Comparison of ENCODE assay signal across 19 cellular contexts in the genomic region with DNA sequence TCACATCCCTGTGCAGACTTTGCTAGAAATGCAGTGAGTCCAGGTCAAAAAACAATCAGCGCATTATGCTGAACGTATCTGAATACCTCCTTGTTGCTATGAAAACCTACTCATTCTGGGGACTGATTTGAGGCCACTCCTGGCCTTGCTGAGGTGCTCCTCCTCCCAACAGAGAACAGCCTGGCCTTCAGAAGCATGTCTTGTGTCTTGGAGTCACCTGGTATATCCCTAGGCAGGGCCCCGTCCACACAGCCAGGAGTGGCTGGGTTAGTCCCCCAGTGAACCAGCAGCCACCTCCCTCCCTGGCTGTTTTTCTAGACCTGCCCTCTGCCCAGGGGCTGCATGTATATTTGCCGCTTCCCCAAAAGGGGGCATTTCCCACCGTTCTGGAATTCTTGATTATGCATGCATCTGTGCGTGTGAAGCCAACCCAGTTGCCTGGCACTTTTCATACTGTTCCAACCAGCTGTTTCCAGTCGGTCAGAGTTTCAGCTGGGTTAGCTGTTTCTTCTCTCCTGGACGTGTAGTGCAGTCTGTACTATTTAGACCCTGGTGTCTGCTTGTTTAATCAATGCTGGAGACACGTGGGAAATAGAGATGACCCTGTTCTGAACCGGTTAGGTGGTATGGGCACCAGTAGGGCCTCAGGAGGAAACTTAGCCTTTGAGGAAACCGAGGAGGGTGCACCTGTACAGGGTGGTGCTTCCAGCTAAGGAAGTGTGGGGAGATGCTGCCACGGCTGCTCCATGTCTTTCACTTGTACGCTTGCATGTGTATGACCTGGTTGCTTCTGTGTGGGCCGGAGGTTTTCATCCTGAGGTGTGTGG.
DNase-seq lines count a peak whose midpoint lies in the region; ATAC-seq and TF ChIP-seq lines count a peak whose summit lies in the region.
"Had no signal": no experiment of that assay in that cellular context is flagged by ENCODE, and none has a peak within 500 bp of the region (broad histone marks: within the 10 kb centered on the region; RNA-seq: fewer than 3 reads in every experiment).

No MANE protein-coding gene starts in this region.

- no peaks in the 10 kb centered on the region for H3K36me3 ChIP-seq in testis (ENCODE audit: low read depth, missing control alignments)
- no peaks in the 10 kb centered on the region for H3K36me3 ChIP-seq in tibial artery
- H3K36me3 ChIP-seq in mesendoderm (ENCODE audit: control insufficient read depth, insufficient read depth, low read length), result no peaks in the 10 kb centered on the region
- H3K36me3 ChIP-seq: HAP-1, Peyer's patch, prostate gland, uterus had no signal

- no peak overlapping the region for H3K56ac ChIP-seq in mesendoderm (ENCODE audit: low read length)

- no peaks in the 10 kb centered on the region for H3K9me3 ChIP-seq in testis
- H3K9me3 ChIP-seq in tibial artery, result no peaks in the 10 kb centered on the region
- H3K9me3 ChIP-seq: Caco-2, HAP-1, Peyer's patch, prostate gland, uterus had no signal

- H3K9me3 Mint-ChIP-seq in activated naive CD4-positive, alpha-beta T cell treated with anti-CD3 and anti-CD28 coated beads, Interleukin-2, amount 50 U/mL, for 72 hours, result peaks cover 0 to under 1% of the 10 kb centered on the region in 2 donors
- no peaks in the 10 kb centered on the region for H3K9me3 Mint-ChIP-seq in activated naive CD8-positive, alpha-beta T cell treated with anti-CD3 and anti-CD28 coated beads, Interleukin-2, amount 50 U/mL, for 24 hours

- H2BK5ac ChIP-seq in mesendoderm (ENCODE audit: low read length), result no peak overlapping the region

- no peak overlapping the region for H2AK5ac ChIP-seq in mesendoderm (ENCODE audit: low read length)

- 49 to 64% methylated on average over 14 of the region's 14 CpGs for WGBS in testis, 2 donors
- no CpG with 5 or more reads among the region's 14 CpGs for WGBS in mesendoderm (ENCODE audit: extremely low coverage, insufficient coverage, low lambda C conversion rate)

- no peak overlapping the region for H3K4me2 ChIP-seq in mesendoderm (ENCODE audit: low read length)

- no peak overlapping the region for H4K8ac ChIP-seq in mesendoderm (ENCODE audit: low read depth, low read length)

- no peak for TF ChIP-seq POLR2A in testis (IDR thresholded peaks at IDR 0.05)

- H4K5ac ChIP-seq in mesendoderm (ENCODE audit: low read length), result no peak overlapping the region

- no peak overlapping the region for H3K18ac ChIP-seq in mesendoderm (ENCODE audit: low read length)

- H3K4me1 ChIP-seq in testis (peaks cover 21% of the 10 kb centered on the region), tibial artery (peaks cover 0 to 12% (median 9%) of the 10 kb centered on the region in 4 donors), mesendoderm (ENCODE audit: control insufficient read depth, low read depth, low read length) (no peaks in the 10 kb centered on the region)
- H3K4me1 ChIP-seq: Caco-2, HAP-1, Peyer's patch, prostate gland, uterus had no signal

- H3K9ac ChIP-seq in mesendoderm (ENCODE audit: low read length), result no peak overlapping the region

- no peak overlapping the region for H3K23ac ChIP-seq in mesendoderm (ENCODE audit: low read length)

- no peak overlapping the region for H2BK15ac ChIP-seq in mesendoderm (replicated peaks; ENCODE audit: low read depth)

- H3K79me2 ChIP-seq in mesendoderm (ENCODE audit: control insufficient read depth, insufficient read depth, low read length), result no peaks in the 10 kb centered on the region

- H3K27ac ChIP-seq in testis (peak overlapping the region in 1 of 2 donors; percentile 69), tibial artery (no peak overlapping the region), mesendoderm (ENCODE audit: low read depth, low read length) (no peak overlapping the region)
- H3K27ac ChIP-seq: coronary artery, Peyer's patch, prostate gland had no signal

- H3K27ac Mint-ChIP-seq in activated naive CD4-positive, alpha-beta T cell treated with anti-CD3 and anti-CD28 coated beads, Interleukin-2, amount 50 U/mL, for 72 hours, result no peak overlapping the region
- H3K27ac Mint-ChIP-seq in activated naive CD8-positive, alpha-beta T cell treated with anti-CD3 and anti-CD28 coated beads, Interleukin-2, amount 50 U/mL, for 24 hours, result no peak overlapping the region

- no peaks in the 10 kb centered on the region for H3K79me1 ChIP-seq in mesendoderm (ENCODE audit: low read length)

- intact Hi-C loops in testis (cut with DNase I; ENCODE audit: low total_unique reads) (no loop called here), tibial artery (cut with DNase I; ENCODE audit: low total_unique reads) (no loop called here)

- TF ChIP-seq CTCF in testis (IDR thresholded peaks at IDR 0.05) (no peak), tibial artery (IDR thresholded peaks at IDR 0.05) (no peak)

- H3K27me3 Mint-ChIP-seq in activated naive CD8-positive, alpha-beta T cell treated with anti-CD3 and anti-CD28 coated beads, Interleukin-2, amount 50 U/mL, for 24 hours, result peaks cover 26% of the 10 kb centered on the region

- no peak overlapping the region for H3K4me3 Mint-ChIP-seq in activated naive CD8-positive, alpha-beta T cell treated with anti-CD3 and anti-CD28 coated beads, Interleukin-2, amount 50 U/mL, for 24 hours

- no peak for DNase-seq in activated naive CD4-positive, alpha-beta T cell treated with anti-CD3 and anti-CD28 coated beads, Interleukin-2, amount 50 U/mL, for 72 hours (ENCODE audit: low spot score in 2 of 2)
- DNase-seq in activated naive CD4-positive, alpha-beta T cell treated with anti-CD3 and anti-CD28 coated beads, Interleukin-2, amount 50 U/mL, for 16 hours, result no peak
- peak; percentile 12 for DNase-seq in activated naive CD8-positive, alpha-beta T cell treated with anti-CD3 and anti-CD28 coated beads, Interleukin-2, amount 50 U/mL, for 24 hours
- DNase-seq in myocyte (ENCODE audit: low read depth), result peak; percentile 21
- DNase-seq in testis, result peak; percentile 50
- DNase-seq in tibial artery, result no peak
- no peak for DNase-seq in NCI-H524 (lab: John Stamatoyannopoulos, UW)
- no peak for DNase-seq in mesendoderm
- DNase-seq: activated CD4-positive, alpha-beta T cell treated with anti-CD3 and anti-CD28 coated beads, Interleukin-2, amount 50 U/mL, for 4 hours; activated effector memory CD4-positive, alpha-beta T cell treated with Interleukin-2 at 50 U/mL for 16 hours; Caco-2; NCI-H1105; NCI-H774; Peyer's patch; stimulated activated naive CD4-positive, alpha-beta T cell treated with Interleukin-2 at 50 U/mL for 16 hours had no signal

- H3K27me3 ChIP-seq in testis, result no peaks in the 10 kb centered on the region
- H3K27me3 ChIP-seq in tibial artery, result no peaks in the 10 kb centered on the region
- H3K27me3 ChIP-seq in mesendoderm (ENCODE audit: insufficient read depth, low read length, poor library complexity), result no peaks in the 10 kb centered on the region
- H3K27me3 ChIP-seq: Peyer's patch, uterus had no signal

- ATAC-seq in activated naive CD4-positive, alpha-beta T cell treated with anti-CD3 and anti-CD28 coated beads, Interleukin-2, amount 50 U/mL, for 72 hours, result peak; percentile 47 to 61
- ATAC-seq in activated naive CD8-positive, alpha-beta T cell treated with anti-CD3 and anti-CD28 coated beads, Interleukin-2, amount 50 U/mL, for 24 hours, result peak; percentile 49

- no peak overlapping the region for H3K4ac ChIP-seq in mesendoderm (ENCODE audit: low read depth, low read length)

- H3K4me3 ChIP-seq in testis (no peak overlapping the region), tibial artery (no peak overlapping the region), mesendoderm (ENCODE audit: low read length) (no peak overlapping the region)
- H3K4me3 ChIP-seq: coronary artery, HAP-1, Peyer's patch, prostate gland, uterus had no signal

- H3K36me3 Mint-ChIP-seq in activated naive CD4-positive, alpha-beta T cell treated with anti-CD3 and anti-CD28 coated beads, Interleukin-2, amount 50 U/mL, for 72 hours, result peaks cover 0 to 1% of the 10 kb centered on the region in 2 donors
- no peaks in the 10 kb centered on the region for H3K36me3 Mint-ChIP-seq in activated naive CD8-positive, alpha-beta T cell treated with anti-CD3 and anti-CD28 coated beads, Interleukin-2, amount 50 U/mL, for 24 hours (ENCODE audit: low read depth)

- no peak overlapping the region for H2BK120ac ChIP-seq in mesendoderm (ENCODE audit: low read depth, low read length)

- peaks cover 10% of the 10 kb centered on the region for H3K4me1 Mint-ChIP-seq in activated naive CD8-positive, alpha-beta T cell treated with anti-CD3 and anti-CD28 coated beads, Interleukin-2, amount 50 U/mL, for 24 hours

Comparison
In these comparisons a context has a peak if more than half of its experiments do, and no peak if none do; other contexts are left out.
1. DNase-seq: peak in activated naive CD8-positive, alpha-beta T cell treated with anti-CD3 and anti-CD28 coated beads, Interleukin-2, amount 50 U/mL, for 24 hours (single experiment), myocyte (single experiment) and testis (single experiment); none in activated naive CD4-positive, alpha-beta T cell treated with anti-CD3 and anti-CD28 coated beads, Interleukin-2, amount 50 U/mL, for 72 hours (0 of 2), activated naive CD4-positive, alpha-beta T cell treated with anti-CD3 and anti-CD28 coated beads, Interleukin-2, amount 50 U/mL, for 16 hours (single experiment), tibial artery (0 of 2), NCI-H524 (0 of 2) and mesendoderm (single experiment).